9 cellular contexts compared by ENCODE assay signal in genomic region chr16:55370762-55371482, GRCh38. TPM values are rescaled to one million over a fixed set of nuclear protein-coding genes. Genes with fewer than 3 reads are reported as not detected.
A peak's percentile ranks its signal among the peaks of the same experiment; 100 is the strongest.
DNase-seq lines count a peak whose midpoint lies in the region; ATAC-seq, FAIRE-seq and TF ChIP-seq lines count a peak whose summit lies in the region.
"Had no signal": no experiment of that assay in that cellular context is flagged by ENCODE, and none has a peak within 500 bp of the region (broad histone marks: within the 10 kb centered on the region; RNA-seq: fewer than 3 reads in every experiment).

No MANE protein-coding gene starts in this region.

- TF ChIP-seq CTCF in right lobe of liver (IDR thresholded peaks at IDR 0.05), result peak in 3 of 4 donors; percentile 22 to 41 (median 33)

- H3K36me3 Mint-ChIP-seq in activated T-cell treated with anti-CD3 and anti-CD28 coated beads, Interleukin-2, amount 50 U/mL, for 4 hours (ENCODE audit: insufficient read depth), result no peaks in the 10 kb centered on the region

- H3K4me3 Mint-ChIP-seq in activated T-cell treated with anti-CD3 and anti-CD28 coated beads, Interleukin-2, amount 50 U/mL, for 4 hours, result no peak overlapping the region

- no peak for ATAC-seq in activated T-cell treated with anti-CD3 and anti-CD28 coated beads, Interleukin-2, amount 50 U/mL, for 4 hours
- ATAC-seq in right lobe of liver (peak; percentile 40 to 86 (median 76)), GM21619 (IDR thresholded peaks at IDR 0.05; ENCODE audit: unreplicated experiment) (no peak), HG03342 (IDR thresholded peaks at IDR 0.05; ENCODE audit: unreplicated experiment) (no peak)

- H3K27me3 ChIP-seq in right lobe of liver, result peaks cover 0 to 5% of the 10 kb centered on the region in 2 donors

- H3K9me3 Mint-ChIP-seq in activated T-cell treated with anti-CD3 and anti-CD28 coated beads, Interleukin-2, amount 50 U/mL, for 4 hours, result no peaks in the 10 kb centered on the region
- H3K9me3 Mint-ChIP-seq: activated naive CD4-positive, alpha-beta T cell treated with anti-CD3 and anti-CD28 coated beads, Interleukin-2, amount 50 U/mL, for 72 hours had no signal

- peak; percentile 19 to 21 for DNase-seq in activated T-cell treated with anti-CD3 and anti-CD28 coated beads, Interleukin-2, amount 50 U/mL, for 48 hours
- no peak for DNase-seq in activated T-cell treated with anti-CD3 and anti-CD28 coated beads, Interleukin-2, amount 50 U/mL, for 4 hours
- DNase-seq in NCI-H69 (lab: John Stamatoyannopoulos, UW) (peak; percentile 21), ecto neural progenitor cell (ENCODE audit: low spot score) (peak; percentile 86), right lobe of liver (peak; percentile 51 to 60 (median 59)), urothelium cell line (ENCODE audit: low spot score) (peak; percentile 82)

- WGBS in right lobe of liver (ENCODE audit: insufficient coverage, low coverage, low lambda C conversion rate, missing lambda C conversion rate), result 9% methylated on average over 26 of the region's 26 CpGs

- H3K36me3 ChIP-seq in right lobe of liver, result no peaks in the 10 kb centered on the region

- intact Hi-C loops in right lobe of liver (cut with DNase I), result no loop called here

- no peak for FAIRE-seq in urothelium cell line (lab: Jason Lieb, UNC)

- H3K4me3 ChIP-seq in right lobe of liver, result no peak overlapping the region

- peaks cover 2% of the 10 kb centered on the region for H3K4me1 Mint-ChIP-seq in activated T-cell treated with anti-CD3 and anti-CD28 coated beads, Interleukin-2, amount 50 U/mL, for 4 hours (ENCODE audit: low read depth)

- no peaks in the 10 kb centered on the region for H3K4me1 ChIP-seq in right lobe of liver

- H3K27ac ChIP-seq in right lobe of liver, result no peak overlapping the region

- no peak for TF ChIP-seq POLR2A in right lobe of liver (IDR thresholded peaks at IDR 0.05)

- H3K27me3 Mint-ChIP-seq in activated T-cell treated with anti-CD3 and anti-CD28 coated beads, Interleukin-2, amount 50 U/mL, for 4 hours (ENCODE audit: low read depth), result peaks cover 49% of the 10 kb centered on the region

- H3K9me3 ChIP-seq in right lobe of liver, result no peaks in the 10 kb centered on the region

RNA-seq across cellular contexts. Expression of gene IRX6, which starts 46.9 kb away (rescaled TPM):
- not detected for total RNA-seq in activated T-cell treated with anti-CD3 and anti-CD28 coated beads, Interleukin-2, amount 50 U/mL, for 4 hours
- not detected for total RNA-seq in right lobe of liver
- total RNA-seq: activated naive CD4-positive, alpha-beta T cell treated with anti-CD3 and anti-CD28 coated beads, Interleukin-2, amount 50 U/mL, for 72 hours had no signal

Comparison
In these comparisons a context has a peak if more than half of its experiments do, and no peak if none do; other contexts are left out.
1. ATAC-seq: peak in right lobe of liver (4 of 4); none in activated T-cell treated with anti-CD3 and anti-CD28 coated beads, Interleukin-2, amount 50 U/mL, for 4 hours (0 of 2), GM21619 (single experiment) and HG03342 (single experiment).